In the genomic region with DNA sequence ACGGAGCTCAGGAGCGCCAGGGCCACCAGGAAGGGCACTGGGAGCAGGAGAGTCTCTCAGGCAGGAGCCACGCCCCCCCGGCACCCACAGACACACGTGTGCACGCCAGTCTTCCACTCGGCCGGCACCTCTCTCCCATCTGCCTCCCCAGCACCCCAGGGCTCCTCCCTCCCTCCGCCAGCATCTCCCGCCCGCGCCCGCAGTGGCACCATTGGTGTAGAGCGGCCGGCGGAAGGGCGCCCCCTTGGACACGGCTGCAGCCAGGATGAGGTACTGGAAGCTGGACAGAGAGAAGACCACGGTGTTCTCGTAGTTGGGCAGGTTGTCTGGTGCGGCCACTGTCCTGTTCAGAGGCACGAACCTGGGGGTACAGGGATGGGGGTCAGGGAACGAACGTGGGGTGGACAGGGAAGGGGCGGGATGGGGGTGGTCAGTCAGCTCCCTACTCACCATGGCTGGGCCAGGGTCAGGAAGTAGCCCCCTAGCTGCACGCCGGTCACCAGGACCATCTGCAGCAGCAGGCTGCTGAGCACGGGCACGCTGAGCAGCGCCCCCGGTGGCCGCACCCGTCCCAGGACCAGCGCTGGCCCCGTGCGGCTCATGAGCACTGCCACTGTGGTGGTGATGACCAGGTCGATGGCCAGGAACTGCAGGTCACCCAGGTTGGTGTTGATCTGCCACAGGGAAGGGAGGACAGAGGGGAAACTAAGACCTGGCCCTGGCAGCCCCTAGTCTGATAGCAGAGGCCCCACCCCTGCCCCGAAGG, we compare ENCODE assay signal across 14 cellular contexts. TPM values are rescaled to one million over a fixed set of nuclear protein-coding genes. Genes with fewer than 3 reads are reported as not detected.
DNase-seq lines count a peak whose midpoint lies in the region; ATAC-seq, FAIRE-seq and TF ChIP-seq lines count a peak whose summit lies in the region.
"Had no signal": no experiment of that assay in that cellular context is flagged by ENCODE, and none has a peak within 500 bp of the region (broad histone marks: within the 10 kb centered on the region; RNA-seq: fewer than 3 reads in every experiment).

No MANE protein-coding gene starts in this region.

- H3K9me2 ChIP-seq in HCT116 (ENCODE audit: insufficient read depth), result no peaks in the 10 kb centered on the region

- H3K9me3 ChIP-seq in HCT116 (ENCODE audit: control insufficient read depth in 1 of 2, insufficient read depth in 1 of 2, low read depth in 1 of 2, low read length in 2 of 2) (no peaks in the 10 kb centered on the region), HepG2 (ENCODE audit: low read length) (no peaks in the 10 kb centered on the region)
- H3K9me3 ChIP-seq: Caco-2, esophagus muscularis mucosa, right lobe of liver had no signal

- peaks cover 2 to 17% of the 10 kb centered on the region in 2 experiments; a peak in 2 of 4 replicates for H3K4me1 ChIP-seq in HCT116 (ENCODE audit: control insufficient read depth in 1 of 2, insufficient read depth in 2 of 2, low read length in 2 of 2)
- H3K4me1 ChIP-seq in HepG2 (ENCODE audit: insufficient read depth, low read length), result peaks cover 20% of the 10 kb centered on the region
- H3K4me1 ChIP-seq: Caco-2, right lobe of liver had no signal

- H4K20me1 ChIP-seq in HCT116 (ENCODE audit: insufficient read depth), result no peaks in the 10 kb centered on the region
- H4K20me1 ChIP-seq in HepG2 (ENCODE audit: insufficient read depth, low read length), result no peaks in the 10 kb centered on the region

- WGBS in HepG2 (ENCODE audit: low lambda C conversion rate), result 88% methylated on average over 21 of the region's 38 CpGs

- H3K27me3 ChIP-seq in HCT116 (ENCODE audit: insufficient read depth, low read length) (no peaks in the 10 kb centered on the region), HepG2 (ENCODE audit: control insufficient read depth in 1 of 2, insufficient read depth in 2 of 2, low read length in 2 of 2) (no peaks in the 10 kb centered on the region; a peak in 2 of 5 replicates)
- H3K27me3 ChIP-seq: right lobe of liver had no signal

- H3K4me2 ChIP-seq in HCT116 (ENCODE audit: low read length) (no peak overlapping the region), HepG2 (ENCODE audit: low read depth, low read length) (no peak overlapping the region)

- H2AFZ ChIP-seq in HCT116 (ENCODE audit: low read depth, low read length, poor library complexity, severe bottlenecking), result no peak overlapping the region
- no peak overlapping the region for H2AFZ ChIP-seq in HepG2 (ENCODE audit: low read length)

- no peak overlapping the region for H3K9ac ChIP-seq in HCT116 (ENCODE audit: low read length)
- H3K9ac ChIP-seq in HepG2 (ENCODE audit: insufficient read depth, low read depth, low read length), result no peak overlapping the region

- H3K36me3 ChIP-seq in HCT116 (ENCODE audit: control insufficient read depth in 1 of 2, insufficient read depth in 2 of 2, low read length in 2 of 2), result peaks cover 0 to 3% of the 10 kb centered on the region in 2 experiments; a peak in 1 of 4 replicates
- H3K36me3 ChIP-seq in HepG2 (replicated peaks in 1 of 2; ENCODE audit: control insufficient read depth in 1 of 2, insufficient read depth in 2 of 2, low read length in 2 of 2), result no peaks in the 10 kb centered on the region

- TF ChIP-seq CTCF in HCT116 (IDR thresholded peaks at IDR 0.05 in 2 of 3, conservative IDR thresholded peaks at IDR 0.05 in 1 of 3; ENCODE audit: borderline replicate concordance in 1 of 3, insufficient read depth in 1 of 3, low read depth in 2 of 3, low read length in 2 of 3), result peak in 2 of 3 experiments; percentile 72 to 77; a peak in 4 of 6 replicates
- TF ChIP-seq CTCF in astrocyte of the cerebellum (IDR thresholded peaks at IDR 0.05; ENCODE audit: low read depth, low read length, missing control alignments), result peak; percentile 57
- TF ChIP-seq CTCF in HepG2 (CRISPR knock-in tag; IDR thresholded peaks at IDR 0.05), result peak; percentile 67

- H3K79me2 ChIP-seq in HCT116 (ENCODE audit: insufficient read depth, low read length) (no peaks in the 10 kb centered on the region), HepG2 (ENCODE audit: insufficient read depth, low read length) (no peaks in the 10 kb centered on the region)

- H3K27ac ChIP-seq in HCT116 (ENCODE audit: low read depth, low read length), result no peak overlapping the region; the same call in 1 of the 2 replicates
- no peak overlapping the region for H3K27ac ChIP-seq in HepG2 (ENCODE audit: extremely low read length, insufficient read depth, low read length)
- H3K27ac ChIP-seq: esophagus muscularis mucosa, right lobe of liver had no signal

- ATAC-seq in HCT116 (peak; percentile 84), HepG2 (peak; percentile 70), GM18498 (IDR thresholded peaks at IDR 0.05; ENCODE audit: unreplicated experiment) (no peak)
- ATAC-seq: Right ventricle myocardium inferior had no signal

- POLR2A ChIA-PET in HCT116 (lab: Charles Lee) (no interaction called here), HepG2 (lab: Yijun Ruan, JAX) (no interaction called here)

- no peak overlapping the region for H3K4me3 ChIP-seq in HCT116 (replicated peaks in 1 of 2; ENCODE audit: low read depth in 1 of 2, low read length in 2 of 2)
- H3K4me3 ChIP-seq in astrocyte of the cerebellum (ENCODE audit: low read depth, low read length), result no peak overlapping the region
- no peak overlapping the region for H3K4me3 ChIP-seq in HepG2 (replicated peaks in 1 of 3; ENCODE audit: insufficient read depth in 1 of 3, low read depth in 2 of 3, low read length in 3 of 3)
- H3K4me3 ChIP-seq: esophagus muscularis mucosa, right lobe of liver had no signal

- RAD21 ChIA-PET in HCT116 (lab: Charles Lee; ENCODE audit: low non-redundant PET in 1 of 2, low total read pairs in 2 of 2, uncharacterized antibody in 2 of 2, unreplicated experiment in 2 of 2), result no interaction called here

- TF ChIP-seq EP300 in HepG2 (IDR thresholded peaks at IDR 0.05; ENCODE audit: low read depth in 2 of 2, low read length in 2 of 2), result no peak
- TF ChIP-seq EP300 in HepG2 (CRISPR knock-in tag; IDR thresholded peaks at IDR 0.05; ENCODE audit: borderline replicate concordance), result no peak

- in situ Hi-C loops in astrocyte of the cerebellum (cut with HindIII; ENCODE audit: low sequenced_read_pairs) (no loop called here), HepG2 (cut with HindIII; ENCODE audit: extremely low pct_ligation_motif_present, low pct_unique_long_range_greater_than_20kb) (no loop called here)

- no peak for TF ChIP-seq RAD21 in HCT116 (IDR thresholded peaks at IDR 0.05; ENCODE audit: low read depth)
- TF ChIP-seq RAD21 in HepG2 (CRISPR knock-in tag; IDR thresholded peaks at IDR 0.05), result no peak

- BruUV-seq in HCT116 (replicated peaks; lab: Mats Ljungman, UMichigan) (no TSS peak), HepG2 (replicated peaks; lab: Mats Ljungman, UMichigan) (no TSS peak)

- CTCF ChIA-PET in HCT116 (lab: Charles Lee) (interaction anchor here (0.6 to 1.2 kb wide), 2 partner anchors 14 to 563 kb away, joined by 3 read pairs; no protein-coding TSS in a partner anchor), HepG2 (lab: Yijun Ruan, JAX; ENCODE audit: low intra/inter-chr PET ratio, low total read pairs) (no interaction called here)

- FAIRE-seq in HepG2 (lab: Jason Lieb, UNC), result no peak

- intact Hi-C loops in HCT116 (cut with micrococcal nuclease), result no loop called here
- intact Hi-C loops in HepG2 (cut with micrococcal nuclease; ENCODE audit: unreplicated experiment), result no loop called here

- no peak for TF ChIP-seq POLR2A in HCT116 (IDR thresholded peaks at IDR 0.05; ENCODE audit: borderline replicate concordance, extremely low read depth, insufficient read depth, insufficient read length)
- TF ChIP-seq POLR2A in HepG2 (IDR thresholded peaks at IDR 0.05; ENCODE audit: insufficient read depth in 1 of 2, low read depth in 2 of 2, low read length in 2 of 2), result no peak

- DNase-seq in AG20443 (ENCODE audit: low spot score), result peak; percentile 49
- no peak for DNase-seq in HCT116 (ENCODE audit: low read depth, low spot score)
- no peak for DNase-seq in astrocyte of the cerebellum (ENCODE audit: low read depth)
- DNase-seq in HepG2 (ENCODE audit: low spot score), result no peak
- no peak for DNase-seq in HK-2 (ENCODE audit: unreplicated experiment)
- DNase-seq in NCI-H187 (lab: John Stamatoyannopoulos, UW), result no peak
- no peak for DNase-seq in activated CD8-positive, alpha-beta memory T cell treated with anti-CD3 and anti-CD28 coated beads, Interleukin-2, amount 50 U/mL, for 4 hours
- DNase-seq: HCEC 1CT, NCI-H1436, right lobe of liver had no signal

RNA-seq across cellular contexts. Expression of gene MFAP2, which starts 6.4 kb away (rescaled TPM):
- total RNA-seq in HCT116 (2021; ENCODE audit: unreplicated experiment) (63.1 TPM), HepG2 (2016; rRNA removed; fragmentation: Illumina TruSeq; extraction: Trizol) (0.21 and 1.1 TPM in 2 replicates)
- polyA plus RNA-seq in HCT116 (2012), result 81.1 and 81.3 TPM in 2 replicates
- 0.40 and 0.62 TPM in 2 replicates for total RNA-seq in HepG2 (2016; cell fraction: cytosol; rRNA removed; fragmentation: Illumina TruSeq; extraction: Trizol; ENCODE audit: low read depth)
- total RNA-seq in HepG2 (2016; cell fraction: insoluble cytoplasmic fraction; rRNA removed; fragmentation: Illumina TruSeq; extraction: Trizol), result 0.27 and 0.93 TPM in 2 replicates
- total RNA-seq in HepG2 (2016; cell fraction: membrane; rRNA removed; fragmentation: Illumina TruSeq; extraction: Trizol), result 0.37 and 0.38 TPM in 2 replicates
- total RNA-seq in HepG2 (2016; cell fraction: nucleus; rRNA removed; fragmentation: Illumina TruSeq; extraction: Trizol), result 0.66 and 1.8 TPM in 2 replicates
- 1.4 and 2.1 TPM in 2 replicates for polyA plus RNA-seq in HepG2 (2011; rRNA removed)
- polyA plus RNA-seq in HepG2 (2011; cell fraction: cytosol; rRNA removed), result 1.5 and 1.8 TPM in 2 replicates
- 3.8 and 4.2 TPM in 2 replicates for polyA plus RNA-seq in HepG2 (2011; cell fraction: nucleus; rRNA removed)
- polyA plus RNA-seq in HepG2 (2012), result 1.1 and 1.6 TPM in 2 replicates
- 1.2 and 1.3 TPM in 2 replicates for polyA plus RNA-seq in HepG2 (2016; cell fraction: cytosol; fragmentation: Illumina TruSeq; extraction: Trizol; ENCODE audit: low read depth)
- 0.25 and 0.36 TPM in 2 replicates for polyA plus RNA-seq in HepG2 (2016; cell fraction: insoluble cytoplasmic fraction; fragmentation: Illumina TruSeq; extraction: Trizol; ENCODE audit: low read depth)
- polyA plus RNA-seq in HepG2 (2016; cell fraction: membrane; fragmentation: Illumina TruSeq; extraction: Trizol; ENCODE audit: low read depth), result 0.59 and 0.74 TPM in 2 replicates
- 1.4 and 2.5 TPM in 2 replicates for polyA plus RNA-seq in HepG2 (2016; cell fraction: nucleus; fragmentation: Illumina TruSeq; extraction: Trizol; ENCODE audit: insufficient read depth, low read depth)
- 1.7 TPM in 1 of 2 replicates, not detected in the other for polyA minus RNA-seq in HepG2 (2011; rRNA and poly(A)+ RNA removed; ENCODE audit: low replicate concordance)
- polyA minus RNA-seq in HepG2 (2011; cell fraction: cytosol; rRNA and poly(A)+ RNA removed), result 0.62 TPM in 1 of 2 replicates, not detected in the other
- polyA minus RNA-seq in HepG2 (2011; cell fraction: nucleus; rRNA and poly(A)+ RNA removed), result 1.4 TPM in 1 of 2 replicates, not detected in the other

RNA-seq across cellular contexts. Expression of gene ATP13A2, which starts 24.9 kb away (rescaled TPM):
- total RNA-seq in HCT116 (2021; ENCODE audit: unreplicated experiment) (60.5 TPM), HepG2 (2016; rRNA removed; fragmentation: Illumina TruSeq; extraction: Trizol) (14.4 and 16.2 TPM in 2 replicates)
- 74.0 and 75.2 TPM in 2 replicates for polyA plus RNA-seq in HCT116 (2012)
- total RNA-seq in HepG2 (2016; cell fraction: cytosol; rRNA removed; fragmentation: Illumina TruSeq; extraction: Trizol; ENCODE audit: low read depth), result 3.0 and 3.3 TPM in 2 replicates
- total RNA-seq in HepG2 (2016; cell fraction: insoluble cytoplasmic fraction; rRNA removed; fragmentation: Illumina TruSeq; extraction: Trizol), result 8.8 and 17.7 TPM in 2 replicates
- total RNA-seq in HepG2 (2016; cell fraction: membrane; rRNA removed; fragmentation: Illumina TruSeq; extraction: Trizol), result 9.8 and 12.1 TPM in 2 replicates
- total RNA-seq in HepG2 (2016; cell fraction: nucleus; rRNA removed; fragmentation: Illumina TruSeq; extraction: Trizol), result 17.5 and 18.8 TPM in 2 replicates
- polyA plus RNA-seq in HepG2 (2011; rRNA removed), result 13.2 and 20.1 TPM in 2 replicates
- polyA plus RNA-seq in HepG2 (2011; cell fraction: cytosol; rRNA removed), result 10.6 and 20.7 TPM in 2 replicates
- 55.3 TPM in 2 replicates for polyA plus RNA-seq in HepG2 (2011; cell fraction: nucleus; rRNA removed)
- polyA plus RNA-seq in HepG2 (2012), result 12.3 and 21.9 TPM in 2 replicates
- 4.2 and 5.1 TPM in 2 replicates for polyA plus RNA-seq in HepG2 (2016; cell fraction: cytosol; fragmentation: Illumina TruSeq; extraction: Trizol; ENCODE audit: low read depth)
- polyA plus RNA-seq in HepG2 (2016; cell fraction: insoluble cytoplasmic fraction; fragmentation: Illumina TruSeq; extraction: Trizol; ENCODE audit: low read depth), result 10.4 and 14.1 TPM in 2 replicates
- 8.9 and 9.5 TPM in 2 replicates for polyA plus RNA-seq in HepG2 (2016; cell fraction: membrane; fragmentation: Illumina TruSeq; extraction: Trizol; ENCODE audit: low read depth)
- polyA plus RNA-seq in HepG2 (2016; cell fraction: nucleus; fragmentation: Illumina TruSeq; extraction: Trizol; ENCODE audit: insufficient read depth, low read depth), result 30.5 and 36.7 TPM in 2 replicates
- 32.4 and 84.8 TPM in 2 replicates for polyA minus RNA-seq in HepG2 (2011; rRNA and poly(A)+ RNA removed; ENCODE audit: low replicate concordance)
- 26.9 and 31.8 TPM in 2 replicates for polyA minus RNA-seq in HepG2 (2011; cell fraction: cytosol; rRNA and poly(A)+ RNA removed)
- 9.3 and 18.5 TPM in 2 replicates for polyA minus RNA-seq in HepG2 (2011; cell fraction: nucleus; rRNA and poly(A)+ RNA removed)

Comparison
In these comparisons a context has a peak if more than half of its experiments do, and no peak if none do; other contexts are left out.
1. RNA of gene MFAP2, which starts 6.4 kb away (total RNA-seq): 63.1 TPM in HCT116 (single experiment); 0.21 to 1.8 TPM in HepG2; every median in the first group is over 10 times any median in the second.
2. Peak in every context shown above with its lines, with median percentiles within 50 percentile points of each other: CTCF ChIP-seq.